Comparison of ENCODE assay signal across 1 cellular context in genomic region chr6:34362176-34362575, GRCh38.
TF ChIP-seq lines count a peak whose summit lies in the region.

No MANE protein-coding gene starts in this region.

TF ChIP-seq in K562, 482 proteins besides CTCF, POLR2A, EP300 and RAD21 (continued from another document):
- TF ChIP-seq ZBTB5 (IDR thresholded peaks at IDR 0.05) (no peak), HLTF (IDR thresholded peaks at IDR 0.05) (no peak), CAMTA2 (CRISPR knock-in tag; conservative IDR thresholded peaks at IDR 0.05) (no peak), EWSR1 (IDR thresholded peaks at IDR 0.05; ENCODE audit: borderline replicate concordance, low read depth, partially characterized antibody) (no peak), GTF2A2 (tag; IDR thresholded peaks at IDR 0.05) (no peak), RBM17 (IDR thresholded peaks at IDR 0.05; ENCODE audit: borderline replicate concordance, low read depth, low read length) (no peak), ZNF561 (CRISPR knock-in tag; conservative IDR thresholded peaks at IDR 0.05) (no peak), SIX5 (IDR thresholded peaks at IDR 0.05; ENCODE audit: borderline replicate concordance in 1 of 2, insufficient read depth in 1 of 2, low read depth in 1 of 2, low read length in 2 of 2) (no peak), ZNF766 (CRISPR knock-in tag; conservative IDR thresholded peaks at IDR 0.05) (no peak), TRIM25 (IDR thresholded peaks at IDR 0.05; ENCODE audit: borderline replicate concordance) (no peak), ZNF121 (CRISPR knock-in tag; conservative IDR thresholded peaks at IDR 0.05) (peak; percentile 96), ZSCAN29 (IDR thresholded peaks at IDR 0.05) (no peak), FOXJ2 (tag; IDR thresholded peaks at IDR 0.05) (no peak), BCOR (IDR thresholded peaks at IDR 0.05) (0 out of 2 replicates have a peak, but pooled peaks have one; percentile 14), RBM25 (IDR thresholded peaks at IDR 0.05; ENCODE audit: low read depth, low read length, severe bottlenecking) (peak; percentile 59), U2AF2 (optimal IDR thresholded peaks at IDR 0.05; ENCODE audit: low read depth, low read length) (no peak)
- TF ChIP-seq, protein P1, sequence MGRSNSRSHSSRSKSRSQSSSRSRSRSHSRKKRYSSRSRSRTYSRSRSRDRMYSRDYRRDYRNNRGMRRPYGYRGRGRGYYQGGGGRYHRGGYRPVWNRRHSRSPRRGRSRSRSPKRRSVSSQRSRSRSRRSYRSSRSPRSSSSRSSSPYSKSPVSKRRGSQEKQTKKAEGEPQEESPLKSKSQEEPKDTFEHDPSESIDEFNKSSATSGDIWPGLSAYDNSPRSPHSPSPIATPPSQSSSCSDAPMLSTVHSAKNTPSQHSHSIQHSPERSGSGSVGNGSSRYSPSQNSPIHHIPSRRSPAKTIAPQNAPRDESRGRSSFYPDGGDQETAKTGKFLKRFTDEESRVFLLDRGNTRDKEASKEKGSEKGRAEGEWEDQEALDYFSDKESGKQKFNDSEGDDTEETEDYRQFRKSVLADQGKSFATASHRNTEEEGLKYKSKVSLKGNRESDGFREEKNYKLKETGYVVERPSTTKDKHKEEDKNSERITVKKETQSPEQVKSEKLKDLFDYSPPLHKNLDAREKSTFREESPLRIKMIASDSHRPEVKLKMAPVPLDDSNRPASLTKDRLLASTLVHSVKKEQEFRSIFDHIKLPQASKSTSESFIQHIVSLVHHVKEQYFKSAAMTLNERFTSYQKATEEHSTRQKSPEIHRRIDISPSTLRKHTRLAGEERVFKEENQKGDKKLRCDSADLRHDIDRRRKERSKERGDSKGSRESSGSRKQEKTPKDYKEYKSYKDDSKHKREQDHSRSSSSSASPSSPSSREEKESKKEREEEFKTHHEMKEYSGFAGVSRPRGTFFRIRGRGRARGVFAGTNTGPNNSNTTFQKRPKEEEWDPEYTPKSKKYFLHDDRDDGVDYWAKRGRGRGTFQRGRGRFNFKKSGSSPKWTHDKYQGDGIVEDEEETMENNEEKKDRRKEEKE (IDR thresholded peaks at IDR 0.05; ENCODE audit: borderline replicate concordance in 1 of 2, control insufficient read depth in 1 of 2, low read depth in 2 of 2, low read length in 1 of 2), result no peak
